ENCODE assay signal across 23 cellular contexts in the genomic region with DNA sequence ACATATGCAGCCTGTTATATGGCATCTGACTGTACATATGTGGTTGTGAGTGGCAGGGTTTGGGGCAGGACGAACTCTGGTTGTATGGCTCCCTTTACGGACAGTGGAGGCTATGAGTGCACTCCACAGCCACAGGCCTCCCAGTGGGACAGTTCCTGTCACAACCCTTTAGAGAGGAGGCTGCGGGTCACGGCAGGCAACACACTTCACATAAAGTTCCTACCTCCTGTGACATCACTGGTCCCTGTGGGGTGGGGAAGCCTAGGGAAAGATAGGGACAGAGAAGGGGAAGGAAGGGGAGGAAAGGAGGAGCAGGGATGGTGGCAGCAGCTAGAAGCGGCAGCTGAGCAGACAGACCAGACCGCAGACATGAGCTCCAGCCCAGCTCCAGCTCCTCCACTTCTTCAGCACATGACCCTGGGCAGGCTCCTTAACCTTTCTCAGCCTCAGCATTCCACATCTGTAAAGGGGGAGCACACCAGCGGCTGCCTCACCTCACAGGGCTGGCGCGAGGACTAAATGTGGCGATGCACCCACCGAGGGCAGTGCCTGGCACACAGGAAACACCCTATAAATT. TPM values are rescaled to one million over a fixed set of nuclear protein-coding genes. Genes with fewer than 3 reads are reported as not detected.
DNase-seq lines count a peak whose midpoint lies in the region; ATAC-seq, FAIRE-seq and TF ChIP-seq lines count a peak whose summit lies in the region.
"Had no signal": no experiment of that assay in that cellular context is flagged by ENCODE, and none has a peak within 500 bp of the region (broad histone marks: within the 10 kb centered on the region; RNA-seq: fewer than 3 reads in every experiment).

No MANE protein-coding gene starts in this region.

- H2AFZ ChIP-seq in osteoblast (ENCODE audit: low read length) = no peak overlapping the region

- no peaks in the 10 kb centered on the region for H4K20me1 ChIP-seq in osteoblast (ENCODE audit: insufficient read depth, low read length)

- WGBS in iPS DF 6.9 (ENCODE audit: insufficient coverage, insufficient read length) = no CpG with 5 or more reads among the region's 11 CpGs

- peaks cover 55% of the 10 kb centered on the region for H3K36me3 Mint-ChIP-seq in CD8-positive, alpha-beta T cell

- H3K4me1 ChIP-seq in CD8-positive, alpha-beta T cell (ENCODE audit: insufficient read depth, low read length) = no peaks in the 10 kb centered on the region
- H3K4me1 ChIP-seq in NT2/D1 (ENCODE audit: insufficient read depth, insufficient read length) = peaks cover 24% of the 10 kb centered on the region
- H3K4me1 ChIP-seq in iPS DF 6.9 (ENCODE audit: control insufficient read depth, insufficient read depth, low read length) = peaks cover 8% of the 10 kb centered on the region
- peaks cover 35% of the 10 kb centered on the region for H3K4me1 ChIP-seq in osteoblast (ENCODE audit: insufficient read depth, low read length)

- no peak overlapping the region for H3K4me2 ChIP-seq in osteoblast (ENCODE audit: insufficient read depth, low read length)

- TF ChIP-seq CTCF in CD8-positive, alpha-beta T cell (IDR thresholded peaks at IDR 0.05) = no peak
- TF ChIP-seq CTCF in osteoblast (IDR thresholded peaks at IDR 0.05; ENCODE audit: extremely low read depth, low read depth, low read length) = no peak

- H3K36me3 ChIP-seq in CD8-positive, alpha-beta T cell (ENCODE audit: insufficient read depth, low read length) = no peaks in the 10 kb centered on the region
- H3K36me3 ChIP-seq in NT2/D1 (ENCODE audit: insufficient read depth, insufficient read length, low read length) (peaks cover 35% of the 10 kb centered on the region), iPS DF 6.9 (ENCODE audit: control insufficient read depth, insufficient read depth, low read length) (peaks cover 2% of the 10 kb centered on the region), osteoblast (ENCODE audit: insufficient read depth, low read length) (peaks cover 73% of the 10 kb centered on the region)

- no peaks in the 10 kb centered on the region for H3K27me3 ChIP-seq in CD8-positive, alpha-beta T cell (ENCODE audit: insufficient read depth, low read length)
- H3K27me3 ChIP-seq in NT2/D1 (ENCODE audit: insufficient read depth, insufficient read length) (no peaks in the 10 kb centered on the region), iPS DF 6.9 (ENCODE audit: control insufficient read depth, insufficient read depth, low read length) (no peaks in the 10 kb centered on the region), osteoblast (ENCODE audit: insufficient read depth, low read length) (no peaks in the 10 kb centered on the region)
- H3K27me3 ChIP-seq: dorsolateral prefrontal cortex, foreskin keratinocyte, vagina had no signal

- H3K9me3 ChIP-seq in CD8-positive, alpha-beta T cell (ENCODE audit: low read length) = no peaks in the 10 kb centered on the region
- H3K9me3 ChIP-seq in NT2/D1 (ENCODE audit: insufficient read depth, low read length) = no peaks in the 10 kb centered on the region
- no peaks in the 10 kb centered on the region for H3K9me3 ChIP-seq in iPS DF 6.9 (ENCODE audit: control insufficient read depth, insufficient read depth, low read length)
- H3K9me3 ChIP-seq in osteoblast (ENCODE audit: low read depth, low read length) = no peaks in the 10 kb centered on the region
- H3K9me3 ChIP-seq: vagina had no signal

- no peaks in the 10 kb centered on the region for H3K9me3 Mint-ChIP-seq in CD8-positive, alpha-beta T cell
- H3K9me3 Mint-ChIP-seq: activated naive CD4-positive, alpha-beta T cell treated with anti-CD3 and anti-CD28 coated beads for 36 hours; activated T-cell treated with anti-CD3 and anti-CD28 coated beads, Interleukin-2, amount 50 U/mL, for 4 hours; IgD-negative memory B cell had no signal

- intact Hi-C loops in CD8-positive, alpha-beta T cell (cut with DNase I, micrococcal nuclease) = no loop called here

- H3K27ac Mint-ChIP-seq in CD8-positive, alpha-beta T cell = peak overlapping the region; percentile 27
- H3K27ac Mint-ChIP-seq: activated naive CD4-positive, alpha-beta T cell treated with anti-CD3 and anti-CD28 coated beads for 36 hours; IgD-negative memory B cell had no signal

- no peak overlapping the region for H3K27ac ChIP-seq in CD8-positive, alpha-beta T cell (ENCODE audit: low read depth, low read length)
- peak overlapping the region; percentile 73 for H3K27ac ChIP-seq in iPS DF 6.9 (ENCODE audit: low read length)
- peak overlapping the region; percentile 58 for H3K27ac ChIP-seq in osteoblast (ENCODE audit: low read depth, low read length)
- H3K27ac ChIP-seq: dorsolateral prefrontal cortex, foreskin keratinocyte, vagina had no signal

- no peak for DNase-seq in CD8-positive, alpha-beta T cell
- DNase-seq in NT2/D1 (ENCODE audit: low read depth, low spot score) = no peak
- no peak for DNase-seq in iPS DF 6.9 (ENCODE audit: low read depth, low spot score)
- DNase-seq in osteoblast (ENCODE audit: insufficient read length, low spot score, missing footprints) = no peak
- DNase-seq in frontal cortex (ENCODE audit: low spot score in 2 of 2) = no peak
- DNase-seq in DMS 273 treated with DMSO at 0.1 percent for 48 hours (lab: John Stamatoyannopoulos, UW) = no peak
- DNase-seq: activated CD4-positive, CD25-positive, alpha-beta regulatory T cell treated with anti-CD3 and anti-CD28 coated beads, Interleukin-2, amount 50 U/mL, for 72 hours; activated CD8-positive, alpha-beta memory T cell treated with anti-CD3 and anti-CD28 coated beads for 24 hours; activated naive CD4-positive, alpha-beta T cell treated with anti-CD3 and anti-CD28 coated beads for 36 hours; activated T-cell treated with anti-CD3 and anti-CD28 coated beads, Interleukin-2, amount 50 U/mL, for 4 hours; C1 segment of cervical spinal cord; caudate nucleus; dorsolateral prefrontal cortex; foreskin keratinocyte; NCI-H1417 treated with DMSO at 0.1 percent for 48 hours; NCI-H526; T1000 had no signal

- H3K79me2 ChIP-seq in osteoblast (ENCODE audit: insufficient read depth, low read length) = peaks cover 29% of the 10 kb centered on the region

- no peaks in the 10 kb centered on the region for H3K27me3 Mint-ChIP-seq in CD8-positive, alpha-beta T cell (ENCODE audit: low read depth)
- H3K27me3 Mint-ChIP-seq: IgD-negative memory B cell had no signal

- H3K4me3 Mint-ChIP-seq in CD8-positive, alpha-beta T cell = no peak overlapping the region
- H3K4me3 Mint-ChIP-seq: activated naive CD4-positive, alpha-beta T cell treated with anti-CD3 and anti-CD28 coated beads for 36 hours; activated T-cell treated with anti-CD3 and anti-CD28 coated beads, Interleukin-2, amount 50 U/mL, for 4 hours; IgD-negative memory B cell had no signal

- FAIRE-seq in frontal cortex (lab: Jason Lieb, UNC) = no peak
- FAIRE-seq: GM12878 had no signal

- no peaks in the 10 kb centered on the region for H3K4me1 Mint-ChIP-seq in CD8-positive, alpha-beta T cell (ENCODE audit: low read depth)
- H3K4me1 Mint-ChIP-seq: IgD-negative memory B cell had no signal

- no peak overlapping the region for H3K4me3 ChIP-seq in CD8-positive, alpha-beta T cell (ENCODE audit: low read depth, low read length)
- H3K4me3 ChIP-seq in NT2/D1 (ENCODE audit: insufficient read length, low read depth) (no peak overlapping the region), iPS DF 6.9 (ENCODE audit: low read length) (no peak overlapping the region), osteoblast (ENCODE audit: insufficient read depth, low read length) (no peak overlapping the region)
- H3K4me3 ChIP-seq: dorsolateral prefrontal cortex, GM12878, vagina had no signal

- CTCF ChIA-PET in CD8-positive, alpha-beta T cell (lab: Charles Lee) = interaction anchor here (1.9 kb wide), 1 partner anchor 145 kb away, joined by 4 read pairs; no protein-coding TSS in a partner anchor

- POLR2A ChIA-PET in CD8-positive, alpha-beta T cell (lab: Charles Lee) = no interaction called here

- peak overlapping the region; percentile 36 for H3K9ac ChIP-seq in NT2/D1 (ENCODE audit: insufficient read length, low read depth)

- no peak for ATAC-seq in CD8-positive, alpha-beta T cell
- no peak for ATAC-seq in HG03280 (IDR thresholded peaks at IDR 0.05; ENCODE audit: unreplicated experiment)
- no peak for ATAC-seq in GM19351 (IDR thresholded peaks at IDR 0.05; ENCODE audit: unreplicated experiment)
- ATAC-seq: activated T-cell treated with anti-CD3 and anti-CD28 coated beads, Interleukin-2, amount 50 U/mL, for 4 hours; foreskin keratinocyte; GM12878; HCT116 had no signal

RNA-seq across cellular contexts. Expression of a gene that starts 27.4 kb away (rescaled TPM):
- 1 to 10 TPM; 6.4 to 6.7 TPM for total RNA-seq in CD8-positive, alpha-beta T cell
- total RNA-seq in osteoblast (0.29 and 0.72 TPM in 2 replicates), frontal cortex (4.5 TPM)

RNA-seq across cellular contexts. Expression of a gene that starts 35.6 kb away (rescaled TPM):
- total RNA-seq in CD8-positive, alpha-beta T cell = 1 to 10 TPM; 1.9 to 2.6 TPM
- total RNA-seq in osteoblast (114 and 128 TPM in 2 replicates), frontal cortex (1.2 TPM)

Comparison
In these comparisons a context has a peak if more than half of its experiments do, and no peak if none do; other contexts are left out.
1. RNA of a gene that starts 35.6 kb away (total RNA-seq): 114 to 128 TPM in osteoblast; 1.9 to 2.6 TPM in CD8-positive, alpha-beta T cell and 1.2 TPM in frontal cortex (single experiment); every median in the first group is over 10 times any median in the second.